ENCODE assay signal across 9 cellular contexts in genomic region chr18:50969448-50969847, GRCh38. TPM values are rescaled to one million over a fixed set of nuclear protein-coding genes. Genes with fewer than 3 reads are reported as not detected.
DNase-seq lines count a peak whose midpoint lies in the region; ATAC-seq and TF ChIP-seq lines count a peak whose summit lies in the region.
"Had no signal": no experiment of that assay in that cellular context is flagged by ENCODE, and none has a peak within 500 bp of the region (broad histone marks: within the 10 kb centered on the region; RNA-seq: fewer than 3 reads in every experiment).

No MANE protein-coding gene starts in this region.

- H3K36me3 ChIP-seq in OCI-LY1 (ENCODE audit: insufficient read depth, low read length), result peaks cover 3% of the 10 kb centered on the region
- H3K36me3 ChIP-seq in skeletal muscle tissue (ENCODE audit: control insufficient read depth in 3 of 3, insufficient read depth in 3 of 3, low read length in 3 of 3), result peaks cover under 1 to 2% (median 2%) of the 10 kb centered on the region in 3 donors
- no peaks in the 10 kb centered on the region for H3K36me3 ChIP-seq in body of pancreas (replicated peaks in 1 of 2; ENCODE audit: insufficient read depth in 1 of 2, low read depth in 2 of 2)

- peak overlapping the region; percentile 83 for H3K4me2 ChIP-seq in OCI-LY1 (ENCODE audit: low read length)

- no peak for ATAC-seq in activated CD4-positive, alpha-beta T cell treated with anti-CD3 and anti-CD28 coated beads for 36 hours
- ATAC-seq in body of pancreas, result no peak

- H3K9me3 ChIP-seq in OCI-LY1 (ENCODE audit: low read length) (no peaks in the 10 kb centered on the region), skeletal muscle tissue (ENCODE audit: control insufficient read depth in 3 of 3, low read length in 3 of 3) (no peaks in the 10 kb centered on the region), body of pancreas (no peaks in the 10 kb centered on the region)

- WGBS in body of pancreas, 2 donors, result 28 to 37% methylated on average over 5 of the region's 5 CpGs

- intact Hi-C loops in activated CD4-positive, alpha-beta T cell treated with anti-CD3 and anti-CD28 coated beads for 36 hours (cut with DNase I, micrococcal nuclease), result loop anchor here (2.0 to 10.0 kb wide), 5 partner anchors 61 to 685 kb away; partner anchors contain the start of genes CXXC1 (in 1 of the 2), MBD1 (in 1 of the 2), MEX3C (in 1 of the 2) and SMAD4 (in 1 of the 2)
- intact Hi-C loops in body of pancreas (cut with DNase I), result loop anchor here (10.0 kb wide), 1 partner anchor 85 kb away; no protein-coding TSS in a partner anchor

- TF ChIP-seq CTCF in OCI-LY1 (IDR thresholded peaks at IDR 0.05; ENCODE audit: low read length) (no peak), epithelial cell of proximal tubule (conservative IDR thresholded peaks at IDR 0.05; ENCODE audit: low read depth, low read length) (no peak), GM13977 (IDR thresholded peaks at IDR 0.05; ENCODE audit: extremely low read depth, insufficient read depth, missing control alignments) (no peak), body of pancreas (IDR thresholded peaks at IDR 0.05) (no peak)

- DNase-seq in activated CD4-positive, alpha-beta T cell treated with anti-CD3 and anti-CD28 coated beads for 36 hours, result no peak
- no peak for DNase-seq in activated CD4-positive, alpha-beta T cell treated with anti-CD3 and anti-CD28 coated beads for 1 hour
- DNase-seq in epithelial cell of proximal tubule (ENCODE audit: low read depth) (no peak), GM13977 (ENCODE audit: low spot score) (no peak), NCI-H187 (lab: John Stamatoyannopoulos, UW) (no peak), body of pancreas (no peak)
- DNase-seq: OCI-M1 had no signal

- no peaks in the 10 kb centered on the region for H3K9me2 ChIP-seq in OCI-LY1 (ENCODE audit: low read depth, low read length)

- CTCF ChIA-PET in activated CD4-positive, alpha-beta T cell treated with anti-CD3 and anti-CD28 coated beads for 36 hours (lab: Charles Lee), result no interaction called here

- POLR2A ChIA-PET in activated CD4-positive, alpha-beta T cell treated with anti-CD3 and anti-CD28 coated beads for 36 hours (lab: Charles Lee), result no interaction called here

- no peaks in the 10 kb centered on the region for H3K27me3 Mint-ChIP-seq in activated CD4-positive, alpha-beta T cell treated with anti-CD3 and anti-CD28 coated beads for 36 hours

- no peaks in the 10 kb centered on the region for H3F3A ChIP-seq in OCI-LY1 (ENCODE audit: insufficient read depth, low read length)

- no peaks in the 10 kb centered on the region for H4K20me1 ChIP-seq in OCI-LY1 (ENCODE audit: insufficient read depth, low read length)

- no peaks in the 10 kb centered on the region for H3K27me3 ChIP-seq in OCI-LY1 (ENCODE audit: insufficient read depth, low read length)
- H3K27me3 ChIP-seq in skeletal muscle tissue (ENCODE audit: control insufficient read depth in 3 of 3, insufficient read depth in 3 of 3, low read length in 3 of 3), result no peaks in the 10 kb centered on the region
- H3K27me3 ChIP-seq in body of pancreas, result no peaks in the 10 kb centered on the region

- no peaks in the 10 kb centered on the region for H3K9me3 Mint-ChIP-seq in activated CD4-positive, alpha-beta T cell treated with anti-CD3 and anti-CD28 coated beads for 36 hours (ENCODE audit: low read depth)

- H3K4me3 ChIP-seq in OCI-LY1 (ENCODE audit: low read depth, low read length, poor library complexity, severe bottlenecking), result peak overlapping the region; percentile 88
- H3K4me3 ChIP-seq in epithelial cell of proximal tubule (ENCODE audit: low read depth, low read length), result peak overlapping the region; percentile 91
- H3K4me3 ChIP-seq in skeletal muscle tissue (ENCODE audit: low read length in 3 of 3), result peak overlapping the region in 2 of 3 donors; percentile 16 to 92
- H3K4me3 ChIP-seq in body of pancreas, result no peak overlapping the region

- H3K4me1 ChIP-seq in OCI-LY1 (ENCODE audit: insufficient read depth, low read length, severe bottlenecking), result peaks cover 17% of the 10 kb centered on the region
- peaks cover 9 to 21% (median 21%) of the 10 kb centered on the region in 3 donors for H3K4me1 ChIP-seq in skeletal muscle tissue (ENCODE audit: control insufficient read depth in 3 of 3, insufficient read depth in 3 of 3, low read length in 3 of 3)
- H3K4me1 ChIP-seq in body of pancreas, result peaks cover 21% of the 10 kb centered on the region

- H3K27ac ChIP-seq in OCI-LY1 (ENCODE audit: low read depth, low read length, poor library complexity, severe bottlenecking) (no peak overlapping the region), skeletal muscle tissue (ENCODE audit: low read depth, low read length) (peak overlapping the region; percentile 99), body of pancreas (peak overlapping the region in 2 of 4 donors; percentile 96 to 97)

- in situ Hi-C loops in GM13977 (cut with MboI; ENCODE audit: low pct_unique_long_range_greater_than_20kb, low sequenced_read_pairs, unreplicated experiment), result no loop called here

- H3K4me1 Mint-ChIP-seq in activated CD4-positive, alpha-beta T cell treated with anti-CD3 and anti-CD28 coated beads for 36 hours, result peaks cover 39% of the 10 kb centered on the region

- peaks cover 7% of the 10 kb centered on the region for H3K36me3 Mint-ChIP-seq in activated CD4-positive, alpha-beta T cell treated with anti-CD3 and anti-CD28 coated beads for 36 hours (ENCODE audit: low read depth)

- no peak overlapping the region for H2AFZ ChIP-seq in OCI-LY1 (ENCODE audit: low read length)

- peak overlapping the region; percentile 95; the same call in 1 of the 2 replicates for H3K9ac ChIP-seq in OCI-LY1 (ENCODE audit: low read length)
- peak overlapping the region; percentile 33 to 99 (median 98) for H3K9ac ChIP-seq in skeletal muscle tissue (ENCODE audit: low read depth in 1 of 3, low read length in 3 of 3)

- peak overlapping the region; percentile 94 for H3K27ac Mint-ChIP-seq in activated CD4-positive, alpha-beta T cell treated with anti-CD3 and anti-CD28 coated beads for 36 hours

- no peak for TF ChIP-seq POLR2A in body of pancreas (IDR thresholded peaks at IDR 0.05)

- peak overlapping the region; percentile 76 for H3K4me3 Mint-ChIP-seq in activated CD4-positive, alpha-beta T cell treated with anti-CD3 and anti-CD28 coated beads for 36 hours

- H3K79me2 ChIP-seq in OCI-LY1 (ENCODE audit: insufficient read depth, low read length), result no peaks in the 10 kb centered on the region

RNA-seq across cellular contexts. Expression of gene ELAC1, which starts 1.6 kb away (rescaled TPM):
- 1 to 10 TPM; 4.7 to 5.6 TPM for total RNA-seq in activated CD4-positive, alpha-beta T cell treated with anti-CD3 and anti-CD28 coated beads for 36 hours
- 5.0 and 7.8 TPM in 2 replicates for total RNA-seq in epithelial cell of proximal tubule
- 6.3 TPM for total RNA-seq in skeletal muscle tissue
- 10 to 100 TPM in 1 of 2 donors, 1 to 10 TPM in 1; 9.6 to 10.2 TPM for total RNA-seq in body of pancreas

Comparison
In these comparisons a context has a peak if more than half of its experiments do, and no peak if none do; other contexts are left out.
1. H3K4me3 ChIP-seq: peak in OCI-LY1 (single experiment), epithelial cell of proximal tubule (single experiment) and skeletal muscle tissue (2 of 3); none in body of pancreas (0 of 2).